ENCODE assay signal across 9 cellular contexts in genomic region chr20:31666258-31667042, GRCh38. TPM values are rescaled to one million over a fixed set of nuclear protein-coding genes. Genes with fewer than 3 reads are reported as not detected.
DNase-seq lines count a peak whose midpoint lies in the region; ATAC-seq and TF ChIP-seq lines count a peak whose summit lies in the region.
"Had no signal": no experiment of that assay in that cellular context is flagged by ENCODE, and none has a peak within 500 bp of the region (broad histone marks: within the 10 kb centered on the region; RNA-seq: fewer than 3 reads in every experiment).

No MANE protein-coding gene starts in this region.

- peaks cover 85% of the 10 kb centered on the region for H3K4me1 Mint-ChIP-seq in activated naive CD8-positive, alpha-beta T cell treated with anti-CD3 and anti-CD28 coated beads, Interleukin-2, amount 50 U/mL, for 24 hours
- H3K4me1 Mint-ChIP-seq in stimulated activated naive CD8-positive, alpha-beta T cell treated with anti-CD3 and anti-CD28 coated beads, Interleukin-15, Interleukin-2, amounts not matched to agents 100 ng/mL and 50 ng/mL, for 24 hours (ENCODE audit: low read depth): peaks cover 87% of the 10 kb centered on the region

- no peak overlapping the region for H2BK20ac ChIP-seq in IMR-90 (ENCODE audit: low read depth, low read length)

- peaks cover 2% of the 10 kb centered on the region for H3K27me3 Mint-ChIP-seq in activated naive CD8-positive, alpha-beta T cell treated with anti-CD3 and anti-CD28 coated beads, Interleukin-2, amount 50 U/mL, for 24 hours
- no peaks in the 10 kb centered on the region for H3K27me3 Mint-ChIP-seq in stimulated activated naive CD8-positive, alpha-beta T cell treated with anti-CD3 and anti-CD28 coated beads, Interleukin-15, Interleukin-2, amounts not matched to agents 100 ng/mL and 50 ng/mL, for 24 hours

- peak overlapping the region; percentile 77 for H3K27ac Mint-ChIP-seq in activated naive CD8-positive, alpha-beta T cell treated with anti-CD3 and anti-CD28 coated beads, Interleukin-2, amount 50 U/mL, for 24 hours
- peak overlapping the region; percentile 81 for H3K27ac Mint-ChIP-seq in stimulated activated naive CD8-positive, alpha-beta T cell treated with anti-CD3 and anti-CD28 coated beads, Interleukin-15, Interleukin-2, amounts not matched to agents 100 ng/mL and 50 ng/mL, for 24 hours

- peaks cover 36 to 93% of the 10 kb centered on the region in 2 experiments for H3K79me1 ChIP-seq in IMR-90 (ENCODE audit: low read depth in 1 of 2, low read length in 2 of 2)

- peaks cover 32% of the 10 kb centered on the region for H3K4me1 ChIP-seq in IMR-90 (ENCODE audit: control insufficient read depth, insufficient read depth, low read length)

- no peak for TF ChIP-seq CTCF in IMR-90 (conservative IDR thresholded peaks at IDR 0.05; ENCODE audit: low read depth, low read length)

- 92% methylated on average over 2 of the region's 7 CpGs; no CpG with 5 or more reads in 1 of the 2 experiments for WGBS in IMR-90 (ENCODE audit: extremely low coverage in 2 of 2, insufficient read length in 1 of 2), 2 experiments

- H3K9ac ChIP-seq in IMR-90 (ENCODE audit: low read depth, low read length): no peak overlapping the region

- H3K4me3 ChIP-seq in IMR-90 (ENCODE audit: insufficient read depth, low read depth, low read length): no peak overlapping the region

- no peaks in the 10 kb centered on the region for H3K9me3 Mint-ChIP-seq in activated naive CD8-positive, alpha-beta T cell treated with anti-CD3 and anti-CD28 coated beads, Interleukin-2, amount 50 U/mL, for 24 hours
- H3K9me3 Mint-ChIP-seq in stimulated activated naive CD8-positive, alpha-beta T cell treated with anti-CD3 and anti-CD28 coated beads, Interleukin-15, Interleukin-2, amounts not matched to agents 100 ng/mL and 50 ng/mL, for 24 hours: no peaks in the 10 kb centered on the region

- H3K9me3 ChIP-seq in IMR-90 (ENCODE audit: control insufficient read depth, insufficient read depth, low read length): no peaks in the 10 kb centered on the region

- no peak overlapping the region for H2BK120ac ChIP-seq in IMR-90 (ENCODE audit: low read depth, low read length)

- CTCF ChIA-PET in IMR-90 (lab: Yijun Ruan, JAX): interaction anchor here (0.6 kb wide), 1 partner anchor 1191 kb away, joined by 3 read pairs; no protein-coding TSS in a partner anchor

- no peak overlapping the region for H4K91ac ChIP-seq in IMR-90 (ENCODE audit: insufficient read depth, low read depth, low read length)

- H3K27me3 ChIP-seq in IMR-90 (ENCODE audit: control insufficient read depth, insufficient read depth, low read length) (no peaks in the 10 kb centered on the region), layer of hippocampus (ENCODE audit: control insufficient read depth, insufficient read depth, low read length) (no peaks in the 10 kb centered on the region)

- TF ChIP-seq POLR2A in IMR-90 (IDR thresholded peaks at IDR 0.05; ENCODE audit: low read depth, low read length): no peak

- H3K18ac ChIP-seq in IMR-90 (ENCODE audit: low read depth, low read length): no peak overlapping the region

- TF ChIP-seq RAD21 in IMR-90 (IDR thresholded peaks at IDR 0.05; ENCODE audit: low read length): no peak

- H3K36me3 Mint-ChIP-seq in activated naive CD8-positive, alpha-beta T cell treated with anti-CD3 and anti-CD28 coated beads, Interleukin-2, amount 50 U/mL, for 24 hours (ENCODE audit: low read depth): peaks cover 72% of the 10 kb centered on the region
- peaks cover 85% of the 10 kb centered on the region for H3K36me3 Mint-ChIP-seq in stimulated activated naive CD8-positive, alpha-beta T cell treated with anti-CD3 and anti-CD28 coated beads, Interleukin-15, Interleukin-2, amounts not matched to agents 100 ng/mL and 50 ng/mL, for 24 hours (ENCODE audit: low read depth)

- no peak overlapping the region; the same call in 1 of the 2 replicates for H3K4ac ChIP-seq in IMR-90 (ENCODE audit: low read depth, low read length)

- peaks cover 43% of the 10 kb centered on the region for H3K9me1 ChIP-seq in IMR-90 (ENCODE audit: insufficient read depth, low read length)

- no peak for ATAC-seq in IMR-90 (ENCODE audit: low read depth)
- ATAC-seq in activated naive CD8-positive, alpha-beta T cell treated with anti-CD3 and anti-CD28 coated beads, Interleukin-2, amount 50 U/mL, for 24 hours: no peak
- ATAC-seq in GM21576 (IDR thresholded peaks at IDR 0.05; ENCODE audit: unreplicated experiment): no peak
- ATAC-seq in GM19463 (IDR thresholded peaks at IDR 0.05; ENCODE audit: unreplicated experiment): no peak
- ATAC-seq: SK-N-SH treated with all-trans-retinoic acid at 6 μM for 48 hours had no signal

- no peak for DNase-seq in IMR-90
- DNase-seq in activated naive CD8-positive, alpha-beta T cell treated with anti-CD3 and anti-CD28 coated beads, Interleukin-2, amount 50 U/mL, for 24 hours: no peak
- DNase-seq in HK-2 (ENCODE audit: unreplicated experiment): no peak
- no peak for DNase-seq in activated effector memory CD4-positive, alpha-beta T cell treated with Interleukin-2 at 50 U/mL for 16 hours

- no peak overlapping the region for H2BK5ac ChIP-seq in IMR-90 (ENCODE audit: low read depth, low read length, poor library complexity, severe bottlenecking)

- H3K4me2 ChIP-seq in IMR-90 (ENCODE audit: low read depth, low read length): no peak overlapping the region

- in situ Hi-C loops in IMR-90 (cut with MboI; ENCODE audit: low sequenced_read_pairs): no loop called here

- no TSS peak for BruUV-seq in IMR-90 (replicated peaks; lab: Mats Ljungman, UMichigan)

- H2BK15ac ChIP-seq in IMR-90 (ENCODE audit: low read depth, low read length): no peak overlapping the region

- no peak overlapping the region for H3K56ac ChIP-seq in IMR-90 (ENCODE audit: extremely low read depth, insufficient read depth, low read length)

- peak overlapping the region; percentile 28; the same call in 1 of the 2 replicates for H3K23ac ChIP-seq in IMR-90 (ENCODE audit: low read depth, low read length)

- H3K14ac ChIP-seq in IMR-90 (replicated peaks; ENCODE audit: low read depth, low read length): no peak overlapping the region; the same call in 1 of the 2 replicates

- POLR2A ChIA-PET in IMR-90 (lab: Charles Lee; ENCODE audit: unreplicated experiment): no interaction called here

- no peak overlapping the region for H4K5ac ChIP-seq in IMR-90 (ENCODE audit: low read depth, low read length)

- no peak overlapping the region for H2AFZ ChIP-seq in IMR-90 (replicated peaks; ENCODE audit: low read length, poor library complexity)

- intact Hi-C loops in IMR-90 (cut with micrococcal nuclease): no loop called here

- H3K27ac ChIP-seq in IMR-90 (ENCODE audit: insufficient read depth, low read length) (no peak overlapping the region), layer of hippocampus (ENCODE audit: low read depth, low read length) (peak overlapping the region; percentile 78)

- no peak overlapping the region for H3K4me3 Mint-ChIP-seq in activated naive CD8-positive, alpha-beta T cell treated with anti-CD3 and anti-CD28 coated beads, Interleukin-2, amount 50 U/mL, for 24 hours
- H3K4me3 Mint-ChIP-seq in stimulated activated naive CD8-positive, alpha-beta T cell treated with anti-CD3 and anti-CD28 coated beads, Interleukin-15, Interleukin-2, amounts not matched to agents 100 ng/mL and 50 ng/mL, for 24 hours: no peak overlapping the region

- no peak overlapping the region for H2AK9ac ChIP-seq in IMR-90 (replicated peaks; ENCODE audit: low read depth, low read length, poor library complexity)

- dilution Hi-C loops in IMR-90 (cut with HindIII; ENCODE audit: low sequenced_read_pairs, unreplicated experiment): no loop called here

- H3K36me3 ChIP-seq in IMR-90 (ENCODE audit: control insufficient read depth, insufficient read depth, low read length): peaks cover 20% of the 10 kb centered on the region

- H2AK5ac ChIP-seq in IMR-90 (ENCODE audit: low read depth, low read length): peak overlapping the region; percentile 7; the same call in 1 of the 2 replicates

- H4K8ac ChIP-seq in IMR-90 (ENCODE audit: low read depth in 2 of 2, low read length in 2 of 2): no peak overlapping the region; a peak in 1 of 4 replicates

- peaks cover 38% of the 10 kb centered on the region for H4K20me1 ChIP-seq in IMR-90 (ENCODE audit: insufficient read depth, low read length)

TF ChIP-seq in IMR-90, 13 proteins besides CTCF, POLR2A, EP300 and RAD21 (continues in another document):
- TF ChIP-seq ELK1 (IDR thresholded peaks at IDR 0.05; ENCODE audit: borderline replicate concordance, low read depth, low read length): no peak
- no peak for TF ChIP-seq USF2 (IDR thresholded peaks at IDR 0.05; ENCODE audit: low read depth, low read length)
- no peak for TF ChIP-seq SMC3 (IDR thresholded peaks at IDR 0.05; ENCODE audit: low read depth, low read length)
- TF ChIP-seq RCOR1 (IDR thresholded peaks at IDR 0.05; ENCODE audit: insufficient replicate concordance, low read length): no peak
- no peak for TF ChIP-seq NFE2L2 (IDR thresholded peaks at IDR 0.05; ENCODE audit: low read depth, low read length)
- TF ChIP-seq RFX5 (IDR thresholded peaks at IDR 0.05; ENCODE audit: low read depth, low read length): no peak
- TF ChIP-seq CEBPB (IDR thresholded peaks at IDR 0.05; ENCODE audit: low read depth, low read length): no peak
- TF ChIP-seq BHLHE40 (IDR thresholded peaks at IDR 0.05; ENCODE audit: low read depth, low read length): no peak

RNA-seq across cellular contexts. Expression of gene COX4I2, which starts 28.7 kb away (rescaled TPM):
- total RNA-seq in IMR-90 (2012; rRNA removed): not detected in 2 replicates
- not detected in 2 replicates for polyA plus RNA-seq in IMR-90 (2012; rRNA removed)
- not detected in 2 replicates for polyA plus RNA-seq in IMR-90 (2012; cell fraction: cytosol; rRNA removed)
- not detected in 2 replicates for polyA plus RNA-seq in IMR-90 (2012; cell fraction: nucleus; rRNA removed; ENCODE audit: low replicate concordance)

RNA-seq across cellular contexts. Expression of gene BCL2L1, which starts 56.2 kb away (rescaled TPM):
- 41.9 and 45.5 TPM in 2 replicates for total RNA-seq in IMR-90 (2012; rRNA removed)
- 40.2 and 41.9 TPM in 2 replicates for polyA plus RNA-seq in IMR-90 (2012; rRNA removed)
- polyA plus RNA-seq in IMR-90 (2012; cell fraction: cytosol; rRNA removed): 44.9 and 47.2 TPM in 2 replicates
- 22.6 and 23.8 TPM in 2 replicates for polyA plus RNA-seq in IMR-90 (2012; cell fraction: nucleus; rRNA removed; ENCODE audit: low replicate concordance)
